In genomic region chr7:134890246-134891240, GRCh38 we compare ENCODE assay signal across 9 cellular contexts.
DNase-seq lines count a peak whose midpoint lies in the region; ATAC-seq and TF ChIP-seq lines count a peak whose summit lies in the region.
"Had no signal": no experiment of that assay in that cellular context is flagged by ENCODE, and none has a peak within 500 bp of the region (broad histone marks: within the 10 kb centered on the region; RNA-seq: fewer than 3 reads in every experiment).

No MANE protein-coding gene starts in this region.

- H3K27me3 ChIP-seq in heart right ventricle = peaks cover 0 to 11% (median 0%) of the 10 kb centered on the region in 7 donors

- in situ Hi-C loops in GM13977 (cut with MboI; ENCODE audit: low pct_unique_long_range_greater_than_20kb, low sequenced_read_pairs, unreplicated experiment) = no loop called here

- H3K27ac ChIP-seq in VCaP (peak overlapping the region; percentile 78), heart right ventricle (peak overlapping the region; percentile 6 to 89 (median 84))

- intact Hi-C loops in heart right ventricle (cut with DNase I) = loop anchor here in 6 of 10 donors (5.0 to 10.0 kb wide), 5 partner anchors 42 to 196 kb away; no protein-coding TSS in a partner anchor

- H3K4me3 Mint-ChIP-seq in HFFc6 (peak overlapping the region; percentile 91), immature natural killer cell (no peak overlapping the region)
- H3K4me3 Mint-ChIP-seq: activated naive CD8-positive, alpha-beta T cell had no signal

- DNase-seq in HFFc6 = no peak
- peak in 1 of 2 donors; percentile 51 for DNase-seq in heart right ventricle
- DNase-seq in skeletal muscle cell (ENCODE audit: low read depth) = peak; percentile 74
- no peak for DNase-seq in immature natural killer cell
- no peak for DNase-seq in central memory CD4-positive, alpha-beta T cell
- DNase-seq in GM13977 (ENCODE audit: low spot score) = no peak

- peaks cover 61% of the 10 kb centered on the region for H3K27me3 Mint-ChIP-seq in HFFc6 (ENCODE audit: insufficient read depth)
- peaks cover 2 to 9% (median 5%) of the 10 kb centered on the region in 3 donors for H3K27me3 Mint-ChIP-seq in immature natural killer cell (ENCODE audit: low read depth in 3 of 3)

- H3K9me3 Mint-ChIP-seq in HFFc6 (peaks cover 27% of the 10 kb centered on the region), immature natural killer cell (peaks cover 0 to 2% (median under 1%) of the 10 kb centered on the region in 6 donors)

- H3K9me3 ChIP-seq in heart right ventricle = peaks cover 0 to 3% (median under 1%) of the 10 kb centered on the region in 11 donors

- whole genome bisulfite sequencing in heart right ventricle, 2 donors = 42 to 51% methylated on average over 10 of the region's 10 CpGs

- H3K36me3 Mint-ChIP-seq in HFFc6 (ENCODE audit: low read depth) = peaks cover 75% of the 10 kb centered on the region
- peaks cover 0 to 2% (median 0%) of the 10 kb centered on the region in 3 donors for H3K36me3 Mint-ChIP-seq in immature natural killer cell

- H3K4me3 ChIP-seq in heart right ventricle = peak overlapping the region in 9 of 10 donors; percentile 39 to 64 (median 57)
- H3K4me3 ChIP-seq in skeletal muscle cell (ENCODE audit: low read depth, low read length) = peak overlapping the region; percentile 64

- peak in 5 of 8 donors; percentile 7 to 48 (median 19) for ATAC-seq in heart right ventricle
- ATAC-seq in HG02623 (IDR thresholded peaks at IDR 0.05; ENCODE audit: unreplicated experiment) = no peak

- H3K27ac Mint-ChIP-seq in HFFc6 (peak overlapping the region; percentile 96), immature natural killer cell (no peak overlapping the region)
- H3K27ac Mint-ChIP-seq: activated naive CD8-positive, alpha-beta T cell had no signal

- TF ChIP-seq CTCF in HFFc6 (IDR thresholded peaks at IDR 0.05) = no peak
- no peak for TF ChIP-seq CTCF in VCaP (conservative IDR thresholded peaks at IDR 0.05)
- TF ChIP-seq CTCF in heart right ventricle (IDR thresholded peaks at IDR 0.05) = no peak
- TF ChIP-seq CTCF in GM13977 (IDR thresholded peaks at IDR 0.05; ENCODE audit: extremely low read depth, insufficient read depth, missing control alignments) = no peak

- H3K4me1 ChIP-seq in heart right ventricle = peaks cover 8 to 82% (median 57%) of the 10 kb centered on the region in 9 donors

- peaks cover 0 to 11% (median 0%) of the 10 kb centered on the region in 9 donors for H3K36me3 ChIP-seq in heart right ventricle

- peaks cover 92% of the 10 kb centered on the region for H3K4me1 Mint-ChIP-seq in HFFc6 (ENCODE audit: low read depth)
- peaks cover 0 to 2% of the 10 kb centered on the region in 2 donors for H3K4me1 Mint-ChIP-seq in immature natural killer cell
